Comparison of ENCODE assay signal across 12 cellular contexts in genomic region chr7:54985405-54986360, GRCh38. TPM values are rescaled to one million over a fixed set of nuclear protein-coding genes. Genes with fewer than 3 reads are reported as not detected.
DNase-seq lines count a peak whose midpoint lies in the region; ATAC-seq and TF ChIP-seq lines count a peak whose summit lies in the region.
"Had no signal": no experiment of that assay in that cellular context is flagged by ENCODE, and none has a peak within 500 bp of the region (broad histone marks: within the 10 kb centered on the region; RNA-seq: fewer than 3 reads in every experiment).

No MANE protein-coding gene starts in this region.

- H3K9me3 ChIP-seq in fibroblast of lung (ENCODE audit: control insufficient read depth, insufficient read depth, low read depth, low read length) (no peaks in the 10 kb centered on the region), skeletal muscle satellite cell (replicated peaks; ENCODE audit: low read length) (no peaks in the 10 kb centered on the region)

- H3K9ac ChIP-seq in fibroblast of lung (ENCODE audit: insufficient read depth, low read length) = no peak overlapping the region
- peak overlapping the region; percentile 77 for H3K9ac ChIP-seq in skeletal muscle satellite cell (ENCODE audit: low read depth, low read length)

- CTCF ChIA-PET in RWPE1 (lab: Yijun Ruan, JAX) = interaction anchor here (0.6 kb wide), 1 partner anchor 42 kb away, joined by 3 read pairs; no protein-coding TSS in a partner anchor
- CTCF ChIA-PET in T-cell (lab: Charles Lee) = no interaction called here

- POLR2A ChIA-PET in RWPE1 (lab: Yijun Ruan, JAX; ENCODE audit: low non-redundant PET) = interaction anchor here (0.6 to 0.9 kb wide), 3 partner anchors 24 to 154 kb away, joined by 3 to 7 read pairs (median 3); partner anchors contain the start of gene EGFR
- POLR2A ChIA-PET in T-cell (lab: Charles Lee) = no interaction called here

- H3K4me3 ChIP-seq in fibroblast of lung (replicated peaks in 1 of 4; ENCODE audit: control extremely low read depth in 1 of 4, insufficient read depth in 1 of 4, low read depth in 3 of 4, low read length in 4 of 4) (no peak overlapping the region), skeletal muscle satellite cell (ENCODE audit: low read length) (peak overlapping the region; percentile 57)

- H4K20me1 ChIP-seq in fibroblast of lung (ENCODE audit: control insufficient read depth, extremely low read depth, insufficient read depth, low read length) = no peaks in the 10 kb centered on the region

- H3K27me3 Mint-ChIP-seq in T-cell = peaks cover 4 to 22% of the 10 kb centered on the region in 2 donors

- H3K4me1 Mint-ChIP-seq in T-cell = no peaks in the 10 kb centered on the region

- H2AFZ ChIP-seq in fibroblast of lung (ENCODE audit: low read length) = peak overlapping the region; percentile 70

- no peak overlapping the region for H3K4me3 Mint-ChIP-seq in T-cell

- H3K36me3 ChIP-seq in fibroblast of lung (ENCODE audit: control insufficient read depth, insufficient read depth, low read length) (no peaks in the 10 kb centered on the region), skeletal muscle satellite cell (ENCODE audit: insufficient read depth, low read length) (no peaks in the 10 kb centered on the region)

- no peak overlapping the region for H3K27ac Mint-ChIP-seq in T-cell

- H3K27me3 ChIP-seq in fibroblast of lung (ENCODE audit: control insufficient read depth, insufficient read depth, low read length) (no peaks in the 10 kb centered on the region), skeletal muscle satellite cell (ENCODE audit: control insufficient read depth, insufficient read depth, low read length) (no peaks in the 10 kb centered on the region)

- ATAC-seq in T-cell (replicated peaks in 1 of 4) (no peak), Right ventricle myocardium superior (ENCODE audit: poor library complexity) (no peak)

- H3K4me1 ChIP-seq in fibroblast of lung (ENCODE audit: control insufficient read depth, extremely low read depth, insufficient read depth, low read length) (peaks cover 4% of the 10 kb centered on the region), skeletal muscle satellite cell (ENCODE audit: control insufficient read depth, insufficient read depth, low read length) (peaks cover 25% of the 10 kb centered on the region)

- H3K36me3 Mint-ChIP-seq in T-cell = no peaks in the 10 kb centered on the region

- peak; percentile 71 for DNase-seq in GM04504 (ENCODE audit: low read depth)
- peak; percentile 87 for DNase-seq in RWPE1 (ENCODE audit: low spot score)
- DNase-seq in fibroblast of lung (ENCODE audit: low read depth in 2 of 2) = peak; percentile 59 to 91
- DNase-seq in NCI-H82 (lab: John Stamatoyannopoulos, UW) = no peak
- no peak for DNase-seq in T-cell
- DNase-seq in Right ventricle myocardium superior = no peak
- no peak for DNase-seq in epidermal melanocyte (ENCODE audit: insufficient read length, low spot score)
- DNase-seq: activated CD8-positive, alpha-beta memory T cell treated with anti-CD3 and anti-CD28 coated beads, Interleukin-2, amount 50 U/mL, for 48 hours; DMS 273 treated with DMSO at 0.1 percent for 48 hours; kidney; NCI-H2029 had no signal

- peaks cover 0 to 15% (median 0%) of the 10 kb centered on the region in 3 donors for H3K9me3 Mint-ChIP-seq in T-cell

- H3K27ac ChIP-seq in RWPE1 (peak overlapping the region; percentile 86), fibroblast of lung (ENCODE audit: insufficient read depth, low read length) (peak overlapping the region; percentile 82)

- no peaks in the 10 kb centered on the region for H3K79me2 ChIP-seq in fibroblast of lung (ENCODE audit: control insufficient read depth, insufficient read depth, low read length)

- H3K4me2 ChIP-seq in fibroblast of lung (ENCODE audit: extremely low read depth, insufficient read depth, low read length) (peak overlapping the region; percentile 41), skeletal muscle satellite cell (ENCODE audit: low read length) (peak overlapping the region; percentile 75)

- no peak for TF ChIP-seq CTCF in RWPE1 (conservative IDR thresholded peaks at IDR 0.05; ENCODE audit: low read depth)
- no peak for TF ChIP-seq CTCF in fibroblast of lung (conservative IDR thresholded peaks at IDR 0.05 in 1 of 2, IDR thresholded peaks at IDR 0.05 in 1 of 2; ENCODE audit: low read depth in 1 of 2, low read length in 2 of 2)

- intact Hi-C loops in Right ventricle myocardium superior (cut with DNase I) = no loop called here

RNA-seq across cellular contexts. Expression of gene EGFR, which starts 33.1 kb away (rescaled TPM):
- 36.0 and 55.3 TPM in 2 replicates for total RNA-seq in fibroblast of lung
- polyA plus RNA-seq in fibroblast of lung = 62.7 and 62.8 TPM in 2 replicates
- polyA plus RNA-seq in fibroblast of lung (2012) = 39.9 and 51.2 TPM in 2 replicates
- polyA minus RNA-seq in fibroblast of lung (ENCODE audit: low replicate concordance) = 205 and 211 TPM in 2 replicates
- 89.1 and 114 TPM in 2 replicates for total RNA-seq in skeletal muscle satellite cell (2012; rRNA removed)
- under 1 TPM in 3 of 5 donors, not detected in 2; 0.16 to 0.79 (median 0.35) TPM for total RNA-seq in T-cell
- total RNA-seq in Right ventricle myocardium superior = 10.1 TPM

Comparison
In these comparisons a context has a peak if more than half of its experiments do, and no peak if none do; other contexts are left out.
1. DNase-seq: peak in GM04504 (single experiment), RWPE1 (single experiment) and fibroblast of lung (2 of 2); none in NCI-H82 (single experiment), T-cell (0 of 34), Right ventricle myocardium superior (single experiment) and epidermal melanocyte (single experiment).